In genomic region chr4:1603413-1604135, GRCh38 we compare ENCODE assay signal across 2 cellular contexts.
TF ChIP-seq lines count a peak whose summit lies in the region.

No MANE protein-coding gene starts in this region.

TF ChIP-seq in SK-N-SH treated with all-trans-retinoic acid at 6 μM for 48 hours, 23 proteins besides CTCF, POLR2A, EP300 and RAD21 (continued from another document):
- TF ChIP-seq, protein P1, sequence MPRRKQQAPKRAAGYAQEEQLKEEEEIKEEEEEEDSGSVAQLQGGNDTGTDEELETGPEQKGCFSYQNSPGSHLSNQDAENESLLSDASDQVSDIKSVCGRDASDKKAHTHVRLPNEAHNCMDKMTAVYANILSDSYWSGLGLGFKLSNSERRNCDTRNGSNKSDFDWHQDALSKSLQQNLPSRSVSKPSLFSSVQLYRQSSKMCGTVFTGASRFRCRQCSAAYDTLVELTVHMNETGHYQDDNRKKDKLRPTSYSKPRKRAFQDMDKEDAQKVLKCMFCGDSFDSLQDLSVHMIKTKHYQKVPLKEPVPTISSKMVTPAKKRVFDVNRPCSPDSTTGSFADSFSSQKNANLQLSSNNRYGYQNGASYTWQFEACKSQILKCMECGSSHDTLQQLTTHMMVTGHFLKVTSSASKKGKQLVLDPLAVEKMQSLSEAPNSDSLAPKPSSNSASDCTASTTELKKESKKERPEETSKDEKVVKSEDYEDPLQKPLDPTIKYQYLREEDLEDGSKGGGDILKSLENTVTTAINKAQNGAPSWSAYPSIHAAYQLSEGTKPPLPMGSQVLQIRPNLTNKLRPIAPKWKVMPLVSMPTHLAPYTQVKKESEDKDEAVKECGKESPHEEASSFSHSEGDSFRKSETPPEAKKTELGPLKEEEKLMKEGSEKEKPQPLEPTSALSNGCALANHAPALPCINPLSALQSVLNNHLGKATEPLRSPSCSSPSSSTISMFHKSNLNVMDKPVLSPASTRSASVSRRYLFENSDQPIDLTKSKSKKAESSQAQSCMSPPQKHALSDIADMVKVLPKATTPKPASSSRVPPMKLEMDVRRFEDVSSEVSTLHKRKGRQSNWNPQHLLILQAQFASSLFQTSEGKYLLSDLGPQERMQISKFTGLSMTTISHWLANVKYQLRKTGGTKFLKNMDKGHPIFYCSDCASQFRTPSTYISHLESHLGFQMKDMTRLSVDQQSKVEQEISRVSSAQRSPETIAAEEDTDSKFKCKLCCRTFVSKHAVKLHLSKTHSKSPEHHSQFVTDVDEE (CRISPR knock-in tag; IDR thresholded peaks at IDR 0.05), result no peak
- TF ChIP-seq SNAI2 (CRISPR knock-in tag; IDR thresholded peaks at IDR 0.05) (no peak), ARNTL (CRISPR knock-in tag; IDR thresholded peaks at IDR 0.05; ENCODE audit: borderline replicate concordance, low read depth) (no peak), ZC3H10 (CRISPR knock-in tag; IDR thresholded peaks at IDR 0.05) (no peak), ISL1 (CRISPR knock-in tag; IDR thresholded peaks at IDR 0.05) (no peak), BACH2 (CRISPR knock-in tag; IDR thresholded peaks at IDR 0.05; ENCODE audit: borderline replicate concordance) (no peak), TOX (CRISPR knock-in tag; IDR thresholded peaks at IDR 0.05; ENCODE audit: borderline replicate concordance) (no peak), ZNF8 (CRISPR knock-in tag; IDR thresholded peaks at IDR 0.05) (no peak), ZFP3 (CRISPR knock-in tag; IDR thresholded peaks at IDR 0.05) (no peak), ZNF70 (CRISPR knock-in tag; IDR thresholded peaks at IDR 0.05) (no peak), GLIS3 (CRISPR knock-in tag; IDR thresholded peaks at IDR 0.05) (no peak), ESRRG (CRISPR knock-in tag; IDR thresholded peaks at IDR 0.05) (no peak)
- TF ChIP-seq, protein P2, sequence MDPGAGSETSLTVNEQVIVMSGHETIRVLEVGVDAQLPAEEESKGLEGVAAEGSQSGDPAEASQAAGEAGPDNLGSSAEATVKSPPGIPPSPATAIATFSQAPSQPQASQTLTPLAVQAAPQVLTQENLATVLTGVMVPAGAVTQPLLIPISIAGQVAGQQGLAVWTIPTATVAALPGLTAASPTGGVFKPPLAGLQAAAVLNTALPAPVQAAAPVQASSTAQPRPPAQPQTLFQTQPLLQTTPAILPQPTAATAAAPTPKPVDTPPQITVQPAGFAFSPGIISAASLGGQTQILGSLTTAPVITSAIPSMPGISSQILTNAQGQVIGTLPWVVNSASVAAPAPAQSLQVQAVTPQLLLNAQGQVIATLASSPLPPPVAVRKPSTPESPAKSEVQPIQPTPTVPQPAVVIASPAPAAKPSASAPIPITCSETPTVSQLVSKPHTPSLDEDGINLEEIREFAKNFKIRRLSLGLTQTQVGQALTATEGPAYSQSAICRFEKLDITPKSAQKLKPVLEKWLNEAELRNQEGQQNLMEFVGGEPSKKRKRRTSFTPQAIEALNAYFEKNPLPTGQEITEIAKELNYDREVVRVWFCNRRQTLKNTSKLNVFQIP (CRISPR knock-in tag; IDR thresholded peaks at IDR 0.05; ENCODE audit: borderline replicate concordance, low read depth), result no peak
- TF ChIP-seq, protein P3, sequence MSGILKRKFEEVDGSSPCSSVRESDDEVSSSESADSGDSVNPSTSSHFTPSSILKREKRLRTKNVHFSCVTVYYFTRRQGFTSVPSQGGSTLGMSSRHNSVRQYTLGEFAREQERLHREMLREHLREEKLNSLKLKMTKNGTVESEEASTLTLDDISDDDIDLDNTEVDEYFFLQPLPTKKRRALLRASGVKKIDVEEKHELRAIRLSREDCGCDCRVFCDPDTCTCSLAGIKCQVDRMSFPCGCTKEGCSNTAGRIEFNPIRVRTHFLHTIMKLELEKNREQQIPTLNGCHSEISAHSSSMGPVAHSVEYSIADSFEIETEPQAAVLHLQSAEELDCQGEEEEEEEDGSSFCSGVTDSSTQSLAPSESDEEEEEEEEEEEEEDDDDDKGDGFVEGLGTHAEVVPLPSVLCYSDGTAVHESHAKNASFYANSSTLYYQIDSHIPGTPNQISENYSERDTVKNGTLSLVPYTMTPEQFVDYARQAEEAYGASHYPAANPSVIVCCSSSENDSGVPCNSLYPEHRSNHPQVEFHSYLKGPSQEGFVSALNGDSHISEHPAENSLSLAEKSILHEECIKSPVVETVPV (CRISPR knock-in tag; IDR thresholded peaks at IDR 0.05), result no peak

TF ChIP-seq in SK-N-SH, 30 proteins besides CTCF, POLR2A, EP300 and RAD21 (continued from another document):
- TF ChIP-seq REST (IDR thresholded peaks at IDR 0.05; ENCODE audit: low read depth, low read length) (no peak), MAX (IDR thresholded peaks at IDR 0.05; ENCODE audit: low read depth) (no peak), ZBTB33 (IDR thresholded peaks at IDR 0.05; ENCODE audit: borderline replicate concordance, low read depth) (no peak), SMC3 (IDR thresholded peaks at IDR 0.05; ENCODE audit: low read depth, low read length) (no peak), ELF1 (IDR thresholded peaks at IDR 0.05) (no peak), MXI1 (IDR thresholded peaks at IDR 0.05; ENCODE audit: low read depth, low read length) (no peak), GABPA (IDR thresholded peaks at IDR 0.05; ENCODE audit: low read depth) (no peak), SIN3A (IDR thresholded peaks at IDR 0.05; ENCODE audit: borderline replicate concordance, low read depth, low read length) (no peak), RFX5 (IDR thresholded peaks at IDR 0.05; ENCODE audit: low read length) (no peak)
- TF ChIP-seq, protein P4, sequence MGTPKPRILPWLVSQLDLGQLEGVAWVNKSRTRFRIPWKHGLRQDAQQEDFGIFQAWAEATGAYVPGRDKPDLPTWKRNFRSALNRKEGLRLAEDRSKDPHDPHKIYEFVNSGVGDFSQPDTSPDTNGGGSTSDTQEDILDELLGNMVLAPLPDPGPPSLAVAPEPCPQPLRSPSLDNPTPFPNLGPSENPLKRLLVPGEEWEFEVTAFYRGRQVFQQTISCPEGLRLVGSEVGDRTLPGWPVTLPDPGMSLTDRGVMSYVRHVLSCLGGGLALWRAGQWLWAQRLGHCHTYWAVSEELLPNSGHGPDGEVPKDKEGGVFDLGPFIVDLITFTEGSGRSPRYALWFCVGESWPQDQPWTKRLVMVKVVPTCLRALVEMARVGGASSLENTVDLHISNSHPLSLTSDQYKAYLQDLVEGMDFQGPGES (IDR thresholded peaks at IDR 0.05; ENCODE audit: low read depth, low read length), result no peak
- TF ChIP-seq, protein P5, sequence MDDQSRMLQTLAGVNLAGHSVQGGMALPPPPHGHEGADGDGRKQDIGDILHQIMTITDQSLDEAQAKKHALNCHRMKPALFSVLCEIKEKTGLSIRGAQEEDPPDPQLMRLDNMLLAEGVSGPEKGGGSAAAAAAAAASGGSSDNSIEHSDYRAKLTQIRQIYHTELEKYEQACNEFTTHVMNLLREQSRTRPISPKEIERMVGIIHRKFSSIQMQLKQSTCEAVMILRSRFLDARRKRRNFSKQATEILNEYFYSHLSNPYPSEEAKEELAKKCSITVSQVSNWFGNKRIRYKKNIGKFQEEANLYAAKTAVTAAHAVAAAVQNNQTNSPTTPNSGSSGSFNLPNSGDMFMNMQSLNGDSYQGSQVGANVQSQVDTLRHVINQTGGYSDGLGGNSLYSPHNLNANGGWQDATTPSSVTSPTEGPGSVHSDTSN (IDR thresholded peaks at IDR 0.05), result no peak
